Comparison of ENCODE assay signal across 33 cellular contexts in the genomic region with DNA sequence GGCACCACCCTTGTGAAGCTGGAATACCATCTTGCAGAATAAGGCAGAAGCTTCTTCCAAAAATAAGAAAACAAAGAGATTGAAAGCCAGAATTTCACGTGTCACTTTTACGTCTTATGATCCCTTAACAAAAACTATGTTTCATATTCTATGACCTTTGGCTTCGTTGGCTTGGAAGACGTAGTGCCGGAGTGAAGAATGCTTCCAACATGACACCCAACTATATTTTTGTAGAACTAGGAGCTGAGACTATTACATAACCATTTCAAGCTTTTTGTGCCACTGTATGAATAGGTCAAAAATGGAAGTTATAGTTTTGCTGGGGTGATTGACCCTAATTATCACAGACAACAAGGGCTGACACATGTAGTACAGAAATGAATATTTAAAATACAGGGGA.
"Had no signal": no experiment of that assay in that cellular context is flagged by ENCODE, and none has a peak within 500 bp of the region (broad histone marks: within the 10 kb centered on the region; RNA-seq: fewer than 3 reads in every experiment).

No MANE protein-coding gene starts in this region.

- H3K9me3 ChIP-seq: adrenal gland, ascending aorta, body of pancreas, breast epithelium had no signal

- H3K27me3 ChIP-seq: adrenal gland, ascending aorta, body of pancreas, brain microvascular endothelial cell, breast epithelium, cardiac muscle cell had no signal

- H3K4me3 ChIP-seq: adrenal gland, ascending aorta, body of pancreas, breast epithelium, cardiac muscle cell had no signal

- H3K27ac ChIP-seq: adrenal gland, ascending aorta, body of pancreas, brain microvascular endothelial cell, breast epithelium, cardiac muscle cell had no signal

- H3K4me1 ChIP-seq: adrenal gland, ascending aorta, body of pancreas, breast epithelium had no signal

- H3K36me3 ChIP-seq: adrenal gland, ascending aorta, brain microvascular endothelial cell, breast epithelium, cardiac muscle cell had no signal

- ATAC-seq: activated naive CD4-positive, alpha-beta T cell treated with anti-CD3 and anti-CD28 coated beads, Interleukin-2, amount 50 U/mL, for 72 hours; activated naive CD8-positive, alpha-beta T cell treated with anti-CD3 and anti-CD28 coated beads, Interleukin-2, amount 50 U/mL, for 24 hours; activated T-cell treated with anti-CD3 and anti-CD28 coated beads, Interleukin-2, amount 50 U/mL, for 4 hours; activated T-cell treated with anti-CD3 and anti-CD28 coated beads, Interleukin-2, amount 50 U/mL, for 72 hours; activated T-helper 17 cell treated with anti-CD3 and anti-CD28 coated beads, Interleukin-2, amount 50 U/mL, for 72 hours; body of pancreas had no signal

- DNase-seq: activated effector memory CD4-positive, alpha-beta T cell treated with anti-CD3 and anti-CD28 coated beads, Interleukin-2, amount 50 U/mL, for 16 hours; activated effector memory CD4-positive, alpha-beta T cell treated with Interleukin-2 at 50 U/mL for 16 hours; activated gamma-delta T cell; activated gamma-delta T cell treated with Interleukin-2 at 50 U/mL for 16 hours; activated naive CD4-positive, alpha-beta T cell; activated naive CD4-positive, alpha-beta T cell treated with anti-CD3 and anti-CD28 coated beads for 36 hours; activated naive CD4-positive, alpha-beta T cell treated with anti-CD3 and anti-CD28 coated beads, Interleukin-2, amount 10 ng/mL, durations not matched to agents 7 days and 5 days; activated naive CD4-positive, alpha-beta T cell treated with anti-CD3 and anti-CD28 coated beads, Interleukin-2, amount 50 U/mL, for 16 hours; activated naive CD4-positive, alpha-beta T cell treated with Interleukin-2 at 50 U/mL for 16 hours; activated naive CD8-positive, alpha-beta T cell treated with anti-CD3 and anti-CD28 coated beads for 36 hours; activated naive CD8-positive, alpha-beta T cell treated with anti-CD3 and anti-CD28 coated beads, Interleukin-2, amount 10 ng/mL, durations not matched to agents 7 days and 5 days; activated naive CD8-positive, alpha-beta T cell treated with anti-CD3 and anti-CD28 coated beads, Interleukin-2, amount 50 U/mL, for 24 hours; activated T-cell treated with anti-CD3 and anti-CD28 coated beads for 4 hours; activated T-cell treated with anti-CD3 and anti-CD28 coated beads, Interleukin-2, amount 50 U/mL, for 1 hour; activated T-cell treated with anti-CD3 and anti-CD28 coated beads, Interleukin-2, amount 50 U/mL, for 24 hours; activated T-cell treated with anti-CD3 and anti-CD28 coated beads, Interleukin-2, amount 50 U/mL, for 4 hours; activated T-cell treated with anti-CD3 and anti-CD28 coated beads, Interleukin-2, amount 50 U/mL, for 48 hours; activated T-cell treated with anti-CD3 and anti-CD28 coated beads, Interleukin-2, amount 50 U/mL, for 72 hours; adrenal gland; amniotic stem cell; amygdala; anterior cingulate cortex; aorta; body of pancreas; brain microvascular endothelial cell; caudate nucleus; central memory CD4-positive, alpha-beta T cell; cerebellar nuclear complex had no signal
